Comparison of ENCODE assay signal across 15 cellular contexts in genomic region chr15:41804361-41804760, GRCh38. TPM values are rescaled to one million over a fixed set of nuclear protein-coding genes. Genes with fewer than 3 reads are reported as not detected.
A peak's percentile ranks its signal among the peaks of the same experiment; 100 is the strongest.
DNase-seq lines count a peak whose midpoint lies in the region; ATAC-seq, FAIRE-seq and TF ChIP-seq lines count a peak whose summit lies in the region.
"Had no signal": no experiment of that assay in that cellular context is flagged by ENCODE, and none has a peak within 500 bp of the region (broad histone marks: within the 10 kb centered on the region; RNA-seq: fewer than 3 reads in every experiment).

No MANE protein-coding gene starts in this region.

- no peak overlapping the region for H3K9ac ChIP-seq in astrocyte (ENCODE audit: low read length)
- H3K9ac ChIP-seq in keratinocyte (ENCODE audit: control insufficient read depth, extremely low read depth, insufficient read depth, low read length): peak overlapping the region; percentile 78

- H3K9me1 ChIP-seq in keratinocyte (ENCODE audit: control insufficient read depth, extremely low read depth, insufficient read depth, low read length): no peaks in the 10 kb centered on the region

- no peak for DNase-seq in activated CD4-positive, alpha-beta T cell treated with anti-CD3 and anti-CD28 coated beads, Interleukin-2, amount 10 ng/mL, durations not matched to agents 24 days and 14 days
- no peak for DNase-seq in activated CD4-positive, alpha-beta T cell treated with anti-CD3 and anti-CD28 coated beads, Interleukin-2, amount 50 U/mL, for 48 hours
- no peak for DNase-seq in astrocyte (ENCODE audit: low read depth)
- peak; percentile 99 for DNase-seq in keratinocyte (ENCODE audit: low read depth, low spot score)
- DNase-seq in tibial nerve (ENCODE audit: low spot score in 2 of 2): no peak
- DNase-seq: activated CD8-positive, alpha-beta memory T cell treated with anti-CD3 and anti-CD28 coated beads, Interleukin-2, amount 50 U/mL, for 48 hours; DMS79 treated with DMSO at 0.1 percent for 48 hours; erythroblast; NCI-H1436 treated with DMSO at 0.1 percent for 48 hours; SHP77 treated with DMSO at 0.1 percent for 48 hours; upper lobe of left lung had no signal

- no peak for FAIRE-seq in astrocyte (lab: Jason Lieb, UNC)
- FAIRE-seq in keratinocyte (lab: Jason Lieb, UNC): peak; percentile 99
- FAIRE-seq: GM12878 had no signal

- H3K36me3 Mint-ChIP-seq in activated CD4-positive, alpha-beta T cell treated with anti-CD3 and anti-CD28 coated beads, Interleukin-2, amount 10 ng/mL, durations not matched to agents 24 days and 14 days (ENCODE audit: low read depth): peaks cover 17% of the 10 kb centered on the region
- peaks cover 12% of the 10 kb centered on the region for H3K36me3 Mint-ChIP-seq in astrocyte (ENCODE audit: low read depth, unreplicated experiment)

- no peak overlapping the region for H3K4me3 ChIP-seq in astrocyte (ENCODE audit: insufficient read depth, low read depth, low read length)
- peak overlapping the region in 1 of 3 experiments; percentile 29 for H3K4me3 ChIP-seq in keratinocyte (ENCODE audit: control insufficient read depth in 2 of 3, extremely low read depth in 1 of 3, insufficient read depth in 2 of 3, low read depth in 1 of 3, low read length in 3 of 3)
- no peak overlapping the region for H3K4me3 ChIP-seq in thymus (ENCODE audit: low read length)
- no peak overlapping the region for H3K4me3 ChIP-seq in tibial nerve
- H3K4me3 ChIP-seq: GM12878, upper lobe of left lung had no signal

- peak overlapping the region; percentile 55 for H3K27ac Mint-ChIP-seq in activated CD4-positive, alpha-beta T cell treated with anti-CD3 and anti-CD28 coated beads, Interleukin-2, amount 10 ng/mL, durations not matched to agents 24 days and 14 days
- H3K27ac Mint-ChIP-seq in astrocyte (ENCODE audit: unreplicated experiment): peak overlapping the region; percentile 47

- H3K36me3 ChIP-seq in astrocyte (ENCODE audit: insufficient read depth, low read length) (peaks cover 4% of the 10 kb centered on the region), keratinocyte (ENCODE audit: control insufficient read depth in 2 of 2, extremely low read depth in 1 of 2, insufficient read depth in 2 of 2, low read length in 2 of 2) (peaks cover 4 to 25% of the 10 kb centered on the region in 2 experiments), thymus (ENCODE audit: control insufficient read depth, insufficient read depth) (peaks cover 4% of the 10 kb centered on the region), tibial nerve (peaks cover 0 to 35% (median 0%) of the 10 kb centered on the region in 3 donors)

- no peaks in the 10 kb centered on the region for H3K9me3 Mint-ChIP-seq in activated CD4-positive, alpha-beta T cell treated with anti-CD3 and anti-CD28 coated beads, Interleukin-2, amount 10 ng/mL, durations not matched to agents 24 days and 14 days
- no peaks in the 10 kb centered on the region for H3K9me3 Mint-ChIP-seq in astrocyte (ENCODE audit: unreplicated experiment)

- H3K4me1 Mint-ChIP-seq in activated CD4-positive, alpha-beta T cell treated with anti-CD3 and anti-CD28 coated beads, Interleukin-2, amount 10 ng/mL, durations not matched to agents 24 days and 14 days: peaks cover 5% of the 10 kb centered on the region
- peaks cover 10% of the 10 kb centered on the region for H3K4me1 Mint-ChIP-seq in astrocyte (ENCODE audit: low read depth, unreplicated experiment)

- H3K9me3 ChIP-seq in astrocyte (ENCODE audit: insufficient read depth, low read depth, low read length) (no peaks in the 10 kb centered on the region), keratinocyte (ENCODE audit: control insufficient read depth, low read depth, low read length) (no peaks in the 10 kb centered on the region), thymus (ENCODE audit: control insufficient read depth) (no peaks in the 10 kb centered on the region), tibial nerve (no peaks in the 10 kb centered on the region)
- H3K9me3 ChIP-seq: upper lobe of left lung had no signal

- ATAC-seq in GM21360 (IDR thresholded peaks at IDR 0.05; ENCODE audit: unreplicated experiment) (no peak), HG03520 (IDR thresholded peaks at IDR 0.05; ENCODE audit: unreplicated experiment) (no peak)
- ATAC-seq: GM12878 had no signal

- H3K27me3 ChIP-seq in astrocyte (ENCODE audit: insufficient read depth, low read length): no peaks in the 10 kb centered on the region
- H3K27me3 ChIP-seq in keratinocyte (ENCODE audit: control insufficient read depth, extremely low read depth, insufficient read depth, low read length): no peaks in the 10 kb centered on the region
- no peaks in the 10 kb centered on the region for H3K27me3 ChIP-seq in thymus (ENCODE audit: control insufficient read depth, insufficient read depth)
- H3K27me3 ChIP-seq in tibial nerve: no peaks in the 10 kb centered on the region
- H3K27me3 ChIP-seq: upper lobe of left lung had no signal

- WGBS in thymus: 95% methylated on average over 2 of the region's 2 CpGs
- WGBS in tibial nerve, 2 donors: 63 to 75% methylated on average over 2 of the region's 2 CpGs

- H3K4me1 ChIP-seq in astrocyte (ENCODE audit: insufficient read depth, low read length): peaks cover 14% of the 10 kb centered on the region
- H3K4me1 ChIP-seq in keratinocyte (ENCODE audit: control insufficient read depth, extremely low read depth, insufficient read depth, low read length): peaks cover 79% of the 10 kb centered on the region
- peaks cover 6% of the 10 kb centered on the region for H3K4me1 ChIP-seq in thymus (ENCODE audit: control insufficient read depth, insufficient read depth, low read length)
- peaks cover 0 to 31% (median 0%) of the 10 kb centered on the region in 4 donors for H3K4me1 ChIP-seq in tibial nerve
- H3K4me1 ChIP-seq: upper lobe of left lung had no signal

- H3K4me3 Mint-ChIP-seq in activated CD4-positive, alpha-beta T cell treated with anti-CD3 and anti-CD28 coated beads, Interleukin-2, amount 10 ng/mL, durations not matched to agents 24 days and 14 days: no peak overlapping the region
- no peak overlapping the region for H3K4me3 Mint-ChIP-seq in astrocyte (ENCODE audit: unreplicated experiment)

- no peaks in the 10 kb centered on the region for H3K27me3 Mint-ChIP-seq in activated CD4-positive, alpha-beta T cell treated with anti-CD3 and anti-CD28 coated beads, Interleukin-2, amount 10 ng/mL, durations not matched to agents 24 days and 14 days
- no peaks in the 10 kb centered on the region for H3K27me3 Mint-ChIP-seq in astrocyte (ENCODE audit: low read depth, unreplicated experiment)

- TF ChIP-seq POLR2A in tibial nerve (IDR thresholded peaks at IDR 0.05): no peak

- no peak for TF ChIP-seq EP300 in tibial nerve (IDR thresholded peaks at IDR 0.05)

- no peak for TF ChIP-seq CTCF in astrocyte (IDR thresholded peaks at IDR 0.05; ENCODE audit: insufficient read depth, low read depth, low read length)
- TF ChIP-seq CTCF in keratinocyte (optimal IDR thresholded peaks at IDR 0.05 in 1 of 3, IDR thresholded peaks at IDR 0.05 in 1 of 3, conservative IDR thresholded peaks at IDR 0.05 in 1 of 3; ENCODE audit: extremely low read depth in 1 of 3, insufficient read depth in 2 of 3, low read length in 3 of 3): no peak
- no peak for TF ChIP-seq CTCF in tibial nerve (IDR thresholded peaks at IDR 0.05)

- intact Hi-C loops in activated CD4-positive, alpha-beta T cell treated with anti-CD3 and anti-CD28 coated beads, Interleukin-2, amount 10 ng/mL, durations not matched to agents 24 days and 14 days (cut with micrococcal nuclease): no loop called here

- H2AFZ ChIP-seq in astrocyte (ENCODE audit: low read depth, low read length) (no peak overlapping the region), keratinocyte (ENCODE audit: control insufficient read depth, low read length) (no peak overlapping the region)

- dilution Hi-C loops in keratinocyte (cut with MboI; ENCODE audit: extremely low pct_ligation_motif_present, low sequenced_read_pairs): no loop called here

- H3K4me2 ChIP-seq in astrocyte (ENCODE audit: low read length) (no peak overlapping the region), keratinocyte (ENCODE audit: control insufficient read depth, extremely low read depth, insufficient read depth, low read depth, low read length) (peak overlapping the region; percentile 70)

- H3K27ac ChIP-seq in astrocyte (ENCODE audit: low read depth, low read length): no peak overlapping the region
- peak overlapping the region; percentile 99 for H3K27ac ChIP-seq in keratinocyte (ENCODE audit: control insufficient read depth, insufficient read depth, low read length)
- peak overlapping the region; percentile 58 for H3K27ac ChIP-seq in thymus (ENCODE audit: low read depth)
- H3K27ac ChIP-seq in tibial nerve: peak overlapping the region in 2 of 4 donors; percentile 46 to 54
- H3K27ac ChIP-seq: upper lobe of left lung had no signal

- H4K20me1 ChIP-seq in astrocyte (ENCODE audit: insufficient read depth, low read length) (peaks cover 37% of the 10 kb centered on the region), keratinocyte (ENCODE audit: control insufficient read depth, extremely low read depth, insufficient read depth, low read length) (no peaks in the 10 kb centered on the region)

- H3K79me2 ChIP-seq in astrocyte (ENCODE audit: insufficient read depth, low read length): peaks cover 23% of the 10 kb centered on the region
- peaks cover 50% of the 10 kb centered on the region for H3K79me2 ChIP-seq in keratinocyte (ENCODE audit: control insufficient read depth, insufficient read depth, low read length)

RNA-seq across cellular contexts. Expression of gene JMJD7, which starts 23.5 kb away (rescaled TPM):
- 18.3 and 20.1 TPM in 2 replicates for total RNA-seq in activated CD4-positive, alpha-beta T cell treated with anti-CD3 and anti-CD28 coated beads, Interleukin-2, amount 10 ng/mL, durations not matched to agents 24 days and 14 days
- total RNA-seq in astrocyte (5.7 and 7.6 TPM in 2 replicates), tibial nerve (10 to 100 TPM in 3 of 4 donors, 1 to 10 TPM in 1; 9.0 to 16.8 (median 12.0) TPM)
- polyA plus RNA-seq in keratinocyte (7.8 to 8.2 TPM (median 7.8 TPM) in 3 replicates), thymus (15.6 TPM)
- polyA plus RNA-seq in keratinocyte (2011; ENCODE audit: low read depth): 7.2 TPM
- polyA plus RNA-seq in keratinocyte (2011; cell fraction: cytosol; rRNA removed): 3.0 and 5.2 TPM in 2 replicates
- polyA plus RNA-seq in keratinocyte (2011; cell fraction: nucleus; rRNA removed): 2.9 and 5.3 TPM in 2 replicates
- 9.4 and 11.9 TPM in 2 replicates for polyA plus RNA-seq in keratinocyte (2012; ENCODE audit: low replicate concordance)
- polyA minus RNA-seq in keratinocyte: 2.1 to 5.8 TPM (median 3.3 TPM) in 3 replicates
- 5.2 TPM for polyA minus RNA-seq in keratinocyte (2011; cell fraction: cytosol; rRNA and poly(A)+ RNA removed)
- polyA minus RNA-seq in keratinocyte (2011; cell fraction: nucleus; rRNA and poly(A)+ RNA removed): 1.8 TPM in 1 of 2 replicates, not detected in the other

RNA-seq across cellular contexts. Expression of gene MAPKBP1, which starts 30.1 kb away (rescaled TPM):
- 24.8 and 27.1 TPM in 2 replicates for total RNA-seq in activated CD4-positive, alpha-beta T cell treated with anti-CD3 and anti-CD28 coated beads, Interleukin-2, amount 10 ng/mL, durations not matched to agents 24 days and 14 days
- total RNA-seq in astrocyte (30.8 and 30.9 TPM in 2 replicates), tibial nerve (10 to 100 TPM; 22.1 to 54.6 (median 36.6) TPM)
- polyA plus RNA-seq in keratinocyte (11.3 to 22.2 TPM (median 18.3 TPM) in 3 replicates), thymus (8.1 TPM)
- 9.8 TPM for polyA plus RNA-seq in keratinocyte (2011; ENCODE audit: low read depth)
- polyA plus RNA-seq in keratinocyte (2011; cell fraction: cytosol; rRNA removed): 7.7 and 34.7 TPM in 2 replicates
- 72.2 and 89.6 TPM in 2 replicates for polyA plus RNA-seq in keratinocyte (2011; cell fraction: nucleus; rRNA removed)
- polyA plus RNA-seq in keratinocyte (2012; ENCODE audit: low replicate concordance): 20.7 and 24.2 TPM in 2 replicates
- 61.9 to 98.7 TPM (median 65.0 TPM) in 3 replicates for polyA minus RNA-seq in keratinocyte
- polyA minus RNA-seq in keratinocyte (2011; cell fraction: cytosol; rRNA and poly(A)+ RNA removed): 18.2 TPM
- 61.8 and 96.3 TPM in 2 replicates for polyA minus RNA-seq in keratinocyte (2011; cell fraction: nucleus; rRNA and poly(A)+ RNA removed)

RNA-seq across cellular contexts. Expression of gene PLA2G4B, which starts 34.3 kb away (rescaled TPM):
- total RNA-seq in activated CD4-positive, alpha-beta T cell treated with anti-CD3 and anti-CD28 coated beads, Interleukin-2, amount 10 ng/mL, durations not matched to agents 24 days and 14 days: 8.5 and 8.8 TPM in 2 replicates
- total RNA-seq in astrocyte (1.5 and 1.8 TPM in 2 replicates), tibial nerve (1 to 10 TPM; 1.8 to 8.7 (median 4.5) TPM)
- polyA plus RNA-seq in keratinocyte (3.9 to 9.8 TPM (median 8.6 TPM) in 3 replicates), thymus (45.4 TPM)
- 16.9 TPM for polyA plus RNA-seq in keratinocyte (2011; ENCODE audit: low read depth)
- polyA plus RNA-seq in keratinocyte (2011; cell fraction: cytosol; rRNA removed): 1.2 and 1.3 TPM in 2 replicates
- polyA plus RNA-seq in keratinocyte (2011; cell fraction: nucleus; rRNA removed): 14.1 TPM in 2 replicates
- polyA plus RNA-seq in keratinocyte (2012; ENCODE audit: low replicate concordance): 1.9 and 50.8 TPM in 2 replicates
- 0.92 to 6.6 TPM (median 6.6 TPM) in 3 replicates for polyA minus RNA-seq in keratinocyte
- polyA minus RNA-seq in keratinocyte (2011; cell fraction: cytosol; rRNA and poly(A)+ RNA removed): 2.1 TPM
- 7.7 and 8.4 TPM in 2 replicates for polyA minus RNA-seq in keratinocyte (2011; cell fraction: nucleus; rRNA and poly(A)+ RNA removed)
